ENCODE assay signal across 8 cellular contexts in genomic region chr6:161418458-161418945, GRCh38.
DNase-seq lines count a peak whose midpoint lies in the region; FAIRE-seq and TF ChIP-seq lines count a peak whose summit lies in the region.

No MANE protein-coding gene starts in this region.

- H3K27me3 ChIP-seq in mesendoderm (ENCODE audit: insufficient read depth, low read length, poor library complexity): no peaks in the 10 kb centered on the region

- H4K5ac ChIP-seq in mesendoderm (ENCODE audit: low read length): no peak overlapping the region

- no peak overlapping the region for H3K4me2 ChIP-seq in mesendoderm (ENCODE audit: low read length)

- H3K18ac ChIP-seq in mesendoderm (ENCODE audit: low read length): no peak overlapping the region

- no peak overlapping the region for H3K27ac ChIP-seq in mesendoderm (ENCODE audit: low read depth, low read length)

- peaks cover 9% of the 10 kb centered on the region for H3K4me1 ChIP-seq in mesendoderm (ENCODE audit: control insufficient read depth, low read depth, low read length)

- H3K9me3 Mint-ChIP-seq in T-helper 2 cell treated with Interferon-gamma antibody and Interleukin-4, amounts not matched to agents 5 μg/mL and 100 μg/mL, for 36 hours: no peaks in the 10 kb centered on the region

- no peaks in the 10 kb centered on the region for H3K79me2 ChIP-seq in mesendoderm (ENCODE audit: control insufficient read depth, insufficient read depth, low read length)

- no peaks in the 10 kb centered on the region for H3K4me1 Mint-ChIP-seq in T-helper 2 cell treated with Interferon-gamma antibody and Interleukin-4, amounts not matched to agents 5 μg/mL and 100 μg/mL, for 36 hours (ENCODE audit: low read depth)

- H3K4ac ChIP-seq in mesendoderm (ENCODE audit: low read depth, low read length): no peak overlapping the region

- H3K4me3 Mint-ChIP-seq in T-helper 2 cell treated with Interferon-gamma antibody and Interleukin-4, amounts not matched to agents 5 μg/mL and 100 μg/mL, for 36 hours: no peak overlapping the region

- H2BK120ac ChIP-seq in mesendoderm (ENCODE audit: low read depth, low read length): no peak overlapping the region

- peak; percentile 59 for TF ChIP-seq CTCF in GM20000 (IDR thresholded peaks at IDR 0.05; ENCODE audit: extremely low read depth, missing control alignments)

- H3K36me3 ChIP-seq in mesendoderm (ENCODE audit: control insufficient read depth, insufficient read depth, low read length): no peaks in the 10 kb centered on the region

- H3K9ac ChIP-seq in mesendoderm (ENCODE audit: low read length): no peak overlapping the region

- no peaks in the 10 kb centered on the region for H3K79me1 ChIP-seq in mesendoderm (ENCODE audit: low read length)

- H3K56ac ChIP-seq in mesendoderm (ENCODE audit: low read length): no peak overlapping the region

- H3K27me3 Mint-ChIP-seq in T-helper 2 cell treated with Interferon-gamma antibody and Interleukin-4, amounts not matched to agents 5 μg/mL and 100 μg/mL, for 36 hours (ENCODE audit: low read depth): peaks cover 7% of the 10 kb centered on the region

- no CpG with 5 or more reads among the region's 7 CpGs for WGBS in mesendoderm (ENCODE audit: extremely low coverage, insufficient coverage, low lambda C conversion rate)

- H2BK15ac ChIP-seq in mesendoderm (replicated peaks; ENCODE audit: low read depth): no peak overlapping the region

- no peak overlapping the region for H4K8ac ChIP-seq in mesendoderm (ENCODE audit: low read depth, low read length)

- DNase-seq in SIG-M5 treated with dmso at 0.1 percent for 504 hours (lab: John Stamatoyannopoulos, UW; ENCODE audit: unreplicated experiment): peak; percentile 42
- DNase-seq in SIG-M5 (lab: John Stamatoyannopoulos, UW): no peak
- DNase-seq in GM20000 (ENCODE audit: low spot score): peak; percentile 57
- DNase-seq in LoVo (ENCODE audit: low spot score): peak; percentile 44
- peak; percentile 24 for DNase-seq in SHP77 treated with DMSO at 0.1 percent for 48 hours (lab: John Stamatoyannopoulos, UW)
- peak; percentile 81 for DNase-seq in mesendoderm
- DNase-seq in T-helper 2 cell treated with Interferon-gamma antibody and Interleukin-4, amounts not matched to agents 5 μg/mL and 100 μg/mL, for 36 hours (ENCODE audit: low spot score): no peak

- H3K23ac ChIP-seq in mesendoderm (ENCODE audit: low read length): no peak overlapping the region

- no peak overlapping the region for H2AK5ac ChIP-seq in mesendoderm (ENCODE audit: low read length)

- FAIRE-seq in endometrium (lab: Jason Lieb, UNC): peak; percentile 92

- no peak overlapping the region for H3K27ac Mint-ChIP-seq in T-helper 2 cell treated with Interferon-gamma antibody and Interleukin-4, amounts not matched to agents 5 μg/mL and 100 μg/mL, for 36 hours

- no peaks in the 10 kb centered on the region for H3K36me3 Mint-ChIP-seq in T-helper 2 cell treated with Interferon-gamma antibody and Interleukin-4, amounts not matched to agents 5 μg/mL and 100 μg/mL, for 36 hours (ENCODE audit: low read depth)

- no peak overlapping the region for H3K4me3 ChIP-seq in mesendoderm (ENCODE audit: low read length)

- H2BK5ac ChIP-seq in mesendoderm (ENCODE audit: low read length): no peak overlapping the region

Comparison
In these comparisons a context has a peak if more than half of its experiments do, and no peak if none do; other contexts are left out.
1. DNase-seq: peak in SIG-M5 treated with dmso at 0.1 percent for 504 hours (single experiment), GM20000 (single experiment), LoVo (single experiment), SHP77 treated with DMSO at 0.1 percent for 48 hours (single experiment) and mesendoderm (single experiment); none in SIG-M5 (single experiment) and T-helper 2 cell treated with Interferon-gamma antibody and Interleukin-4, amounts not matched to agents 5 μg/mL and 100 μg/mL, for 36 hours (single experiment).